In the genomic region with DNA sequence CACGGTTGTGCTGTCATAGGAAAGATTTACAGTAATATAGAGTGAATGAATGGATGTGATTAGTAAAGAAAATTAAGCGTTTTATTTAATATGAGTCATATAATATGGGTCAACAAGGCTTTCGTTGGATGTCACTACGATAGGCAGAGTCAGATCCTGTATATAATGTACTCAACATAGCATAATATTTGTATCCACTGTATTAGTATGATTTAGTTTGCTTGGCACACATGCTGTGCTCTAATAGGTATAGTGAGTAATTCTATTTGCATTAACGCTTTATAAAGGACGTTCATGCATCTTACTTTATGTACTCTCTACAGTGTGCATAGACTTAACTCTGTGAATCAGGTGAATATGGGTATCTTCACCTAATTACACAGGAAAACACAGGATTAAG, we compare ENCODE assay signal across 38 cellular contexts. TPM values are rescaled to one million over a fixed set of nuclear protein-coding genes. Genes with fewer than 3 reads are reported as not detected.
"Had no signal": no experiment of that assay in that cellular context is flagged by ENCODE, and none has a peak within 500 bp of the region (broad histone marks: within the 10 kb centered on the region; RNA-seq: fewer than 3 reads in every experiment).

No MANE protein-coding gene starts in this region.

- DNase-seq: Karpas-422, Kasumi-1, MG63, MM.1S, MV-4-11, NCI-H1048, NCI-H1092, NCI-H1092 treated with DMSO at 0.1 percent for 48 hours, NCI-H1105, NCI-H1105 treated with DMSO at 0.1 percent for 48 hours, NCI-H1417, NCI-H1417 treated with DMSO at 0.1 percent for 48 hours, NCI-H1436, NCI-H1436 treated with DMSO at 0.1 percent for 48 hours, NCI-H146, NCI-H1694, NCI-H1694 treated with DMSO at 0.1 percent for 48 hours, NCI-H187, NCI-H187 treated with DMSO at 0.1 percent for 48 hours, NCI-H1930, NCI-H2029, NCI-H2029 treated with DMSO at 0.1 percent for 48 hours, NCI-H2081, NCI-H2081 treated with DMSO at 0.1 percent for 48 hours, NCI-H2107, NCI-H2171, NCI-H2171 treated with DMSO at 0.1 percent for 48 hours, NCI-H2227 treated with DMSO at 0.1 percent for 48 hours, NCI-H226, NCI-H345, NCI-H446, NCI-H446 treated with DMSO at 0.1 percent for 48 hours, NCI-H510A, NCI-H510A treated with DMSO at 0.1 percent for 48 hours had no signal

- H3K27me3 ChIP-seq: MG63 had no signal

- H3K36me3 ChIP-seq: MG63 had no signal

- H3K4me3 ChIP-seq: MG63 had no signal

RNA-seq across cellular contexts. Expression of a gene that starts 41.5 kb away (rescaled TPM):
- total RNA-seq: LHCN-M2, M059J, MCF 10A, NCI-H460 had no signal
